8 cellular contexts compared by ENCODE assay signal in genomic region chr6:106547961-106548453, GRCh38.
DNase-seq lines count a peak whose midpoint lies in the region; ATAC-seq, FAIRE-seq and TF ChIP-seq lines count a peak whose summit lies in the region.

No MANE protein-coding gene starts in this region.

- peak in 2 of 4 experiments; percentile 36 to 81 for ATAC-seq in T-cell (replicated peaks in 1 of 4)

- H3K79me1 ChIP-seq in H1 (ENCODE audit: low read depth, low read length) = no peaks in the 10 kb centered on the region

- H3K23me2 ChIP-seq in H1 (ENCODE audit: low read depth, low read length) = no peaks in the 10 kb centered on the region

- no peak overlapping the region for H3K4me3 ChIP-seq in H1 (ENCODE audit: extremely low read depth in 1 of 4, insufficient read depth in 2 of 4, low read depth in 3 of 4, low read length in 4 of 4)
- H3K4me3 ChIP-seq in skeletal muscle satellite cell (ENCODE audit: low read length) = no peak overlapping the region
- H3K4me3 ChIP-seq in GM23248 = no peak overlapping the region
- no peak overlapping the region for H3K4me3 ChIP-seq in MM.1S (ENCODE audit: low read length)

- TF ChIP-seq EP300 in H1 (IDR thresholded peaks at IDR 0.05; ENCODE audit: borderline replicate concordance in 1 of 2, low read depth in 2 of 2, low read length in 2 of 2) = no peak

- no peak for TF ChIP-seq POLR2A in H1 (IDR thresholded peaks at IDR 0.05; ENCODE audit: control extremely low read depth in 1 of 2, low read depth in 2 of 2, low read length in 2 of 2)

- H4K20me1 ChIP-seq in H1 (replicated peaks in 1 of 2; ENCODE audit: control insufficient read depth in 1 of 2, insufficient read depth in 2 of 2, low read length in 2 of 2) (no peaks in the 10 kb centered on the region), GM23248 (ENCODE audit: insufficient read depth) (no peaks in the 10 kb centered on the region), MM.1S (ENCODE audit: insufficient read depth, low read length) (no peaks in the 10 kb centered on the region)

- no peak for TF ChIP-seq RAD21 in H1 (IDR thresholded peaks at IDR 0.05 in 1 of 2, conservative IDR thresholded peaks at IDR 0.05 in 1 of 2; ENCODE audit: low read depth in 2 of 2, low read length in 2 of 2)

- H3K27me3 Mint-ChIP-seq in T-cell = no peaks in the 10 kb centered on the region

- H2BK20ac ChIP-seq in H1 (ENCODE audit: low read length) = no peak overlapping the region

- H3K9me2 ChIP-seq in GM23248 (ENCODE audit: insufficient read depth) = no peaks in the 10 kb centered on the region; the same call in 1 of the 2 replicates
- no peaks in the 10 kb centered on the region for H3K9me2 ChIP-seq in MM.1S (replicated peaks; ENCODE audit: insufficient read depth, low read length)

- H3K14ac ChIP-seq in H1 (ENCODE audit: insufficient read length) = no peak overlapping the region

- 55% methylated on average over 5 of the region's 5 CpGs; no CpG with 5 or more reads in 1 of the 2 experiments for WGBS in H1 (ENCODE audit: extremely low coverage in 1 of 2, insufficient coverage in 1 of 2, insufficient read length in 1 of 2, insufficient replicate concordance in 2 of 2, low coverage in 1 of 2, low lambda C conversion rate in 2 of 2, missing lambda C conversion rate in 1 of 2), 2 experiments
- 76% methylated on average over 5 of the region's 5 CpGs for WGBS in GM23248 (ENCODE audit: low coverage in 1 of 2, low lambda C conversion rate in 2 of 2, missing lambda C conversion rate in 2 of 2), 2 experiments

- peaks cover 76% of the 10 kb centered on the region for H3K36me3 Mint-ChIP-seq in T-cell

- H4K91ac ChIP-seq in H1 (replicated peaks; ENCODE audit: insufficient read length, low read length) = no peak overlapping the region

- DNase-seq in HCEC 1CT (peak; percentile 86), T-cell (peak in 7 of 34 experiments; percentile 11 to 52 (median 29)), H1 (ENCODE audit: low read depth in 1 of 2, low spot score in 2 of 2) (peak in 1 of 2 experiments; percentile 5), GM23248 (no peak), DMS79 treated with DMSO at 0.1 percent for 48 hours (lab: John Stamatoyannopoulos, UW) (no peak), AG08395 (ENCODE audit: low spot score) (no peak), MM.1S (no peak)

- peaks cover 35% of the 10 kb centered on the region for H3F3A ChIP-seq in GM23248 (ENCODE audit: insufficient read depth)
- no peaks in the 10 kb centered on the region for H3F3A ChIP-seq in MM.1S (ENCODE audit: insufficient read depth, low read length)

- no peak overlapping the region for H3K56ac ChIP-seq in H1 (replicated peaks; ENCODE audit: insufficient read length, low read depth, low read length)

- no peak overlapping the region for H2BK5ac ChIP-seq in H1 (ENCODE audit: low read depth, low read length)

- H3K79me2 ChIP-seq in H1 (ENCODE audit: control insufficient read depth in 1 of 2, insufficient read depth in 2 of 2, low read length in 2 of 2) (no peaks in the 10 kb centered on the region), GM23248 (ENCODE audit: insufficient read depth) (no peaks in the 10 kb centered on the region), MM.1S (ENCODE audit: low read length) (no peaks in the 10 kb centered on the region)

- H2BK120ac ChIP-seq in H1 (replicated peaks; ENCODE audit: low read depth, low read length) = no peak overlapping the region

- H3K27me3 ChIP-seq in H1 (replicated peaks in 1 of 4; ENCODE audit: control insufficient read depth in 3 of 4, extremely low read depth in 1 of 4, insufficient read depth in 3 of 4, low read length in 3 of 4) (no peaks in the 10 kb centered on the region), skeletal muscle satellite cell (ENCODE audit: control insufficient read depth, insufficient read depth, low read length) (no peaks in the 10 kb centered on the region), GM23248 (replicated peaks; ENCODE audit: insufficient read depth) (no peaks in the 10 kb centered on the region), MM.1S (replicated peaks; ENCODE audit: insufficient read depth, low read length) (no peaks in the 10 kb centered on the region)

- H3K9me3 ChIP-seq in H1 (ENCODE audit: insufficient read depth in 2 of 2, low read depth in 1 of 2, low read length in 1 of 2) (no peaks in the 10 kb centered on the region), skeletal muscle satellite cell (replicated peaks; ENCODE audit: low read length) (no peaks in the 10 kb centered on the region), GM23248 (ENCODE audit: low read depth) (no peaks in the 10 kb centered on the region), MM.1S (replicated peaks; ENCODE audit: insufficient read depth, low read length) (no peaks in the 10 kb centered on the region)

- in situ Hi-C loops in GM23248 (cut with MboI) = no loop called here

- peaks cover 26 to 52% (median 44%) of the 10 kb centered on the region in 3 donors for H3K4me1 Mint-ChIP-seq in T-cell

- H3K27ac ChIP-seq in H1 (ENCODE audit: low read depth, low read length) = no peak overlapping the region
- H3K27ac ChIP-seq in GM23248 = no peak overlapping the region
- no peak overlapping the region for H3K27ac ChIP-seq in MM.1S (ENCODE audit: low read length)

- H4K8ac ChIP-seq in H1 (ENCODE audit: extremely low read depth, insufficient read depth, low read length) = no peak overlapping the region

- H3K36me3 ChIP-seq in H1 (ENCODE audit: control insufficient read depth in 2 of 4, insufficient read depth in 4 of 4, low read length in 3 of 4) (no peaks in the 10 kb centered on the region), skeletal muscle satellite cell (ENCODE audit: insufficient read depth, low read length) (no peaks in the 10 kb centered on the region), GM23248 (ENCODE audit: low read depth) (no peaks in the 10 kb centered on the region), MM.1S (replicated peaks; ENCODE audit: insufficient read depth, low read length) (no peaks in the 10 kb centered on the region)

- H3K4me3 Mint-ChIP-seq in T-cell = peak overlapping the region in 1 of 3 donors; percentile 36

- H3K4me2 ChIP-seq in H1 (ENCODE audit: insufficient read depth in 1 of 2, low read depth in 2 of 2, low read length in 2 of 2) (no peak overlapping the region; a peak in 1 of 4 replicates), skeletal muscle satellite cell (ENCODE audit: low read length) (peak overlapping the region; percentile 15), GM23248 (ENCODE audit: unreplicated experiment) (no peak overlapping the region), MM.1S (ENCODE audit: low read depth, low read length) (no peak overlapping the region)

- no peak for FAIRE-seq in H1 (lab: Jason Lieb, UNC)

- H3K4ac ChIP-seq in H1 (replicated peaks; ENCODE audit: insufficient read length, low read depth, low read length) = no peak overlapping the region

- H3K4me1 ChIP-seq in H1 (replicated peaks in 1 of 4; ENCODE audit: control insufficient read depth in 3 of 4, insufficient read depth in 4 of 4, low read length in 3 of 4) (peaks cover 0 to 4% (median 3%) of the 10 kb centered on the region in 4 experiments; a peak in 3 of 7 replicates), skeletal muscle satellite cell (ENCODE audit: control insufficient read depth, insufficient read depth, low read length) (peaks cover 29% of the 10 kb centered on the region), GM23248 (ENCODE audit: insufficient read depth) (peaks cover 16% of the 10 kb centered on the region), MM.1S (ENCODE audit: low read length) (no peaks in the 10 kb centered on the region)

- POLR2A ChIA-PET in T-cell (lab: Charles Lee) (no interaction called here), H1 (lab: Charles Lee; ENCODE audit: partially characterized antibody) (no interaction called here)

- H3K27ac Mint-ChIP-seq in T-cell = peak overlapping the region; percentile 80 to 89

- CTCF ChIA-PET in T-cell (lab: Charles Lee) (no interaction called here), H1 (lab: Charles Lee; ENCODE audit: partially characterized antibody) (interaction anchor here (1.0 kb wide), 1 partner anchor 12 kb away, joined by 3 read pairs; no protein-coding TSS in a partner anchor)

- no peak overlapping the region for H2AK5ac ChIP-seq in H1 (ENCODE audit: low read depth, low read length)

- H2BK15ac ChIP-seq in H1 (ENCODE audit: low read length) = no peak overlapping the region

- H4K5ac ChIP-seq in H1 (ENCODE audit: insufficient read length, low read depth, low read length) = no peak overlapping the region

- no peak for TF ChIP-seq CTCF in H1 (IDR thresholded peaks at IDR 0.05; ENCODE audit: control extremely low read depth in 1 of 3, insufficient read depth in 1 of 3, low read depth in 1 of 3, low read length in 3 of 3)
- TF ChIP-seq CTCF in MM.1S (IDR thresholded peaks at IDR 0.05; ENCODE audit: low read length) = no peak

- H3K9ac ChIP-seq in H1 (replicated peaks in 1 of 4; ENCODE audit: extremely low read depth in 1 of 4, low read depth in 3 of 4, low read length in 3 of 4) = no peak overlapping the region
- H3K9ac ChIP-seq in skeletal muscle satellite cell (ENCODE audit: low read depth, low read length) = peak overlapping the region; percentile 0
- H3K9ac ChIP-seq in GM23248 = no peak overlapping the region
- H3K9ac ChIP-seq in MM.1S (ENCODE audit: low read length) = no peak overlapping the region

- no peak overlapping the region for H3K18ac ChIP-seq in H1 (ENCODE audit: extremely low read depth, low read length)

- H2BK12ac ChIP-seq in H1 (ENCODE audit: low read depth, low read length) = no peak overlapping the region

- H3K9me3 Mint-ChIP-seq in T-cell = no peaks in the 10 kb centered on the region

- no peak overlapping the region for H2AFZ ChIP-seq in H1 (ENCODE audit: low read length)
- H2AFZ ChIP-seq in GM23248 = no peak overlapping the region
- no peak overlapping the region for H2AFZ ChIP-seq in MM.1S (ENCODE audit: low read length)

- no peak overlapping the region for H3K23ac ChIP-seq in H1 (ENCODE audit: insufficient read length)

TF ChIP-seq in H1, 55 proteins besides CTCF, POLR2A, EP300 and RAD21:
- TF ChIP-seq JUND (IDR thresholded peaks at IDR 0.05; ENCODE audit: low read length) (peak; percentile 70), RNF2 (IDR thresholded peaks at IDR 0.05; ENCODE audit: borderline replicate concordance, low read depth, low read length, missing control alignments, poor library complexity, severe bottlenecking) (no peak), BACH1 (IDR thresholded peaks at IDR 0.05; ENCODE audit: low read length) (no peak)
